In genomic region chr2:216849987-216850386, GRCh38 we compare ENCODE assay signal across 10 cellular contexts. TPM values are rescaled to one million over a fixed set of nuclear protein-coding genes. Genes with fewer than 3 reads are reported as not detected.
A peak's percentile ranks its signal among the peaks of the same experiment; 100 is the strongest.
DNase-seq lines count a peak whose midpoint lies in the region; ATAC-seq and TF ChIP-seq lines count a peak whose summit lies in the region.
"Had no signal": no experiment of that assay in that cellular context is flagged by ENCODE, and none has a peak within 500 bp of the region (broad histone marks: within the 10 kb centered on the region; RNA-seq: fewer than 3 reads in every experiment).

No MANE protein-coding gene starts in this region.

- H3K4me3 ChIP-seq in HEK293 (ENCODE audit: low read depth, low read length) (no peak overlapping the region), left lung (no peak overlapping the region)

- H3K36me3 ChIP-seq in HEK293 (ENCODE audit: control insufficient read depth in 2 of 2, insufficient read depth in 1 of 2, low read length in 2 of 2), result no peaks in the 10 kb centered on the region
- H3K36me3 ChIP-seq in left lung, result no peaks in the 10 kb centered on the region

- DNase-seq in RWPE1 (ENCODE audit: low spot score) (peak; percentile 51), putamen (ENCODE audit: low spot score) (peak; percentile 84), left lung (no peak)
- DNase-seq: DMS79 treated with DMSO at 0.1 percent for 48 hours had no signal

- ATAC-seq in esophagus mucosa (peak; percentile 91), HG02759 (IDR thresholded peaks at IDR 0.05; ENCODE audit: unreplicated experiment) (no peak), left lung (no peak), HG03097 (IDR thresholded peaks at IDR 0.05; ENCODE audit: low FRiP score, unreplicated experiment) (no peak), GM18520 (IDR thresholded peaks at IDR 0.05; ENCODE audit: unreplicated experiment) (no peak)

- H3K27ac ChIP-seq in HEK293 (ENCODE audit: extremely low read depth, low read depth, low read length) (no peak overlapping the region), RWPE1 (no peak overlapping the region), left lung (no peak overlapping the region)

- CTCF ChIA-PET in HEK293 (lab: Yijun Ruan, JAX) (interaction anchor here (0.6 to 0.8 kb wide), 2 partner anchors 8 to 227 kb away, joined by 3 read pairs; no protein-coding TSS in a partner anchor), RWPE1 (lab: Yijun Ruan, JAX) (no interaction called here)

- no peaks in the 10 kb centered on the region for H3K9me3 ChIP-seq in HEK293 (ENCODE audit: control insufficient read depth, insufficient read depth, low read depth, low read length)
- no peaks in the 10 kb centered on the region for H3K9me3 ChIP-seq in left lung

- intact Hi-C loops in left lung (cut with DNase I), result no loop called here

- TF ChIP-seq CTCF in HEK293 (tag by site-specific recombination; IDR thresholded peaks at IDR 0.05) (no peak), RWPE1 (conservative IDR thresholded peaks at IDR 0.05; ENCODE audit: low read depth) (no peak), left lung (IDR thresholded peaks at IDR 0.05) (no peak)

- H3K4me1 ChIP-seq in HEK293 (ENCODE audit: control insufficient read depth, insufficient read depth, low read length), result no peaks in the 10 kb centered on the region
- no peaks in the 10 kb centered on the region for H3K4me1 ChIP-seq in left lung

- no peaks in the 10 kb centered on the region for H3K27me3 ChIP-seq in left lung

- POLR2A ChIA-PET in HEK293 (lab: Yijun Ruan, JAX) (no interaction called here), RWPE1 (lab: Yijun Ruan, JAX; ENCODE audit: low non-redundant PET) (no interaction called here)

TF ChIP-seq in HEK293, 187 proteins besides CTCF, POLR2A, EP300 and RAD21:
- TF ChIP-seq ZNF488 (tag by site-specific recombination; IDR thresholded peaks at IDR 0.05) (no peak), KLF1 (tag by site-specific recombination; IDR thresholded peaks at IDR 0.05) (peak; percentile 58), ZBTB8A (tag by site-specific recombination; IDR thresholded peaks at IDR 0.05) (no peak)

RNA-seq across cellular contexts. Expression of gene TNP1, which starts 9.9 kb away (rescaled TPM):
- total RNA-seq in esophagus mucosa (not detected), left lung (not detected)
- total RNA-seq: kidney epithelial cell had no signal

Comparison
In these comparisons a context has a peak if more than half of its experiments do, and no peak if none do; other contexts are left out.
1. DNase-seq: peak in RWPE1 (single experiment) and putamen (single experiment); none in left lung (0 of 2).